In the genomic region with DNA sequence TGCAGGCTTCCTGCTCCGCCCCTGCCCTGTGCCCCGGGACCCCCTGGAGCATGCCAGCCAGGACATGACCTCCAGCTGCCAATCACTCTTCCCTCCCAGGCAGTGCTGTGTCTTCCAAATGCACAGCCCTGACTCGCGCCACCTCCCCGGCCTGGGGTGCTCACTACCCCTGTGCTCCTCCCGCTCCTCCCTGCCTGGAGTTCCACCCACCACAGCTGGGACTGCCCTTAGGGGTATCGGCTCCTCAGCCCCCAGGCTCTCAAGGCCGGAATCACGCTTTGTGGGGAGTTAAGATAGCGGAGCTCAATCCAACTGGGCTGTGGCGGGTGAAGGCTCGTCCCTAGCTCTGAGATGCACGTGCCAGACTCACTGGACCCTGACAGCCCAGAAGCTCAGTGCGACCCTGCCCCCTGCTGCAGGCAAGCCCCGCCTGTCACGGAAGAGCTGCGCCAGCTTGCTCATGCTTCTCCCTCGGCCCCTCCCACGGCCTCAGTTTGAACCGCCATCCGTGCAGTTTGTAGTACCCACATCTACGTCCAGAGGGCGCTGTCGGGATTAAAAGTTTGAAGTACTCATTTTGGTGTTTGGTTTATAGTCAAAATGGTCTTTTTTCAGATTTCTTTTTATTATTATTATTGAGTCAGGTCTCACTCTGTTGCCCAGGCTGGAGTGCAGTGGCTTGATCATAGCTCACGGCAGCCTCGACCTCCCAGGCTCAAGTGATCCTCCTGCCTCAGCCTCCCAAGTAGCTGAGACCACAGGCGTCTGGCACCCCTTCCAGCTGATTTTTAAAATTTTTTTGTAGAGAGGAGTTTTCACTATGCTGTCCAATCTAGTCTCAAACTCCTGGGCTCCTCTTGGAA, we compare ENCODE assay signal across 8 cellular contexts.
DNase-seq lines count a peak whose midpoint lies in the region; ATAC-seq and FAIRE-seq lines count a peak whose summit lies in the region.

No MANE protein-coding gene starts in this region.

- H3K27me3 ChIP-seq in SJCRH30 (no peaks in the 10 kb centered on the region), small intestine (ENCODE audit: control insufficient read depth in 2 of 2, insufficient read depth in 2 of 2, low read length in 2 of 2) (no peaks in the 10 kb centered on the region)

- H3K27ac ChIP-seq in SJCRH30 (no peak overlapping the region), small intestine (ENCODE audit: low read depth in 1 of 2, low read length in 1 of 2) (no peak overlapping the region)

- WGBS in small intestine, 3 donors: 13 to 16% (median 13%) methylated on average over 26 to 27 of the region's 27 CpGs

- DNase-seq in activated gamma-delta T cell treated with Interleukin-2 at 50 U/mL for 16 hours (peak; percentile 20), activated gamma-delta T cell (lab: John Stamatoyannopoulos, UW) (no peak), SJCRH30 (peak; percentile 3 to 17), anterior cingulate cortex (lab: John Stamatoyannopoulos, UW) (peak in 54 of 58 donors; percentile 15 to 87 (median 54)), small intestine (peak; percentile 22), COR-L47 (lab: John Stamatoyannopoulos, UW) (no peak)

- ATAC-seq in HG03432 (IDR thresholded peaks at IDR 0.05; ENCODE audit: unreplicated experiment): no peak

- no peaks in the 10 kb centered on the region for H3K9me3 ChIP-seq in SJCRH30 (replicated peaks)
- peaks cover 8% of the 10 kb centered on the region for H3K9me3 ChIP-seq in iPS-18c (ENCODE audit: control insufficient read depth, insufficient read depth, low read length)
- no peaks in the 10 kb centered on the region for H3K9me3 ChIP-seq in small intestine (ENCODE audit: control insufficient read depth, low read depth)

- H3K4me1 ChIP-seq in SJCRH30: no peaks in the 10 kb centered on the region
- no peaks in the 10 kb centered on the region for H3K4me1 ChIP-seq in small intestine (ENCODE audit: control insufficient read depth in 2 of 2, insufficient read depth in 1 of 2, low read depth in 1 of 2, low read length in 1 of 2)

- H3K36me3 ChIP-seq in SJCRH30 (no peaks in the 10 kb centered on the region), small intestine (ENCODE audit: control insufficient read depth in 2 of 2, insufficient read depth in 2 of 2, low read length in 2 of 2) (no peaks in the 10 kb centered on the region)

- H3K4me3 ChIP-seq in SJCRH30 (no peak overlapping the region), iPS-18c (ENCODE audit: insufficient read depth, low read depth, low read length) (peak overlapping the region; percentile 43; the same call in 1 of the 2 replicates), small intestine (ENCODE audit: low read depth in 1 of 2, low read length in 2 of 2) (no peak overlapping the region)

- no peak for FAIRE-seq in small intestine (lab: Jason Lieb, UNC)

Comparison
In these comparisons a context has a peak if more than half of its experiments do, and no peak if none do; other contexts are left out.
1. DNase-seq: peak in activated gamma-delta T cell treated with Interleukin-2 at 50 U/mL for 16 hours (single experiment), SJCRH30 (2 of 2), anterior cingulate cortex (54 of 58) and small intestine (single experiment); none in activated gamma-delta T cell (single experiment) and COR-L47 (single experiment).